Comparison of ENCODE assay signal across 33 cellular contexts in genomic region chr2:97901862-97902261, GRCh38.
"Had no signal": no experiment of that assay in that cellular context is flagged by ENCODE, and none has a peak within 500 bp of the region (broad histone marks: within the 10 kb centered on the region; RNA-seq: fewer than 3 reads in every experiment).

No MANE protein-coding gene starts in this region.

- FAIRE-seq: astrocyte, bronchial epithelial cell, colon had no signal

- H3K9me3 ChIP-seq: adrenal gland, ascending aorta, body of pancreas, breast epithelium had no signal

- H3K27me3 ChIP-seq: adrenal gland, ascending aorta, body of pancreas, brain microvascular endothelial cell, breast epithelium, cardiac muscle cell had no signal

- H3K27ac ChIP-seq: adrenal gland, ascending aorta, body of pancreas, brain microvascular endothelial cell, breast epithelium, cardiac muscle cell had no signal

- ATAC-seq: activated naive CD4-positive, alpha-beta T cell treated with anti-CD3 and anti-CD28 coated beads, Interleukin-2, amount 50 U/mL, for 72 hours; activated naive CD8-positive, alpha-beta T cell treated with anti-CD3 and anti-CD28 coated beads, Interleukin-2, amount 50 U/mL, for 24 hours; activated T-cell treated with anti-CD3 and anti-CD28 coated beads, Interleukin-2, amount 50 U/mL, for 4 hours; activated T-cell treated with anti-CD3 and anti-CD28 coated beads, Interleukin-2, amount 50 U/mL, for 72 hours; activated T-helper 17 cell treated with anti-CD3 and anti-CD28 coated beads, Interleukin-2, amount 50 U/mL, for 72 hours; body of pancreas had no signal

- DNase-seq: activated effector memory CD4-positive, alpha-beta T cell treated with anti-CD3 and anti-CD28 coated beads, Interleukin-2, amount 50 U/mL, for 16 hours; activated effector memory CD4-positive, alpha-beta T cell treated with Interleukin-2 at 50 U/mL for 16 hours; activated gamma-delta T cell; activated gamma-delta T cell treated with Interleukin-2 at 50 U/mL for 16 hours; activated naive CD4-positive, alpha-beta T cell; activated naive CD4-positive, alpha-beta T cell treated with anti-CD3 and anti-CD28 coated beads for 36 hours; activated naive CD4-positive, alpha-beta T cell treated with anti-CD3 and anti-CD28 coated beads, Interleukin-2, amount 10 ng/mL, durations not matched to agents 7 days and 5 days; activated naive CD4-positive, alpha-beta T cell treated with anti-CD3 and anti-CD28 coated beads, Interleukin-2, amount 50 U/mL, for 16 hours; activated naive CD4-positive, alpha-beta T cell treated with Interleukin-2 at 50 U/mL for 16 hours; activated naive CD8-positive, alpha-beta T cell treated with anti-CD3 and anti-CD28 coated beads for 36 hours; activated naive CD8-positive, alpha-beta T cell treated with anti-CD3 and anti-CD28 coated beads, Interleukin-2, amount 10 ng/mL, durations not matched to agents 7 days and 5 days; activated naive CD8-positive, alpha-beta T cell treated with anti-CD3 and anti-CD28 coated beads, Interleukin-2, amount 50 U/mL, for 24 hours; activated T-cell treated with anti-CD3 and anti-CD28 coated beads, Interleukin-2, amount 50 U/mL, for 24 hours; activated T-cell treated with anti-CD3 and anti-CD28 coated beads, Interleukin-2, amount 50 U/mL, for 4 hours; activated T-cell treated with anti-CD3 and anti-CD28 coated beads, Interleukin-2, amount 50 U/mL, for 48 hours; activated T-cell treated with anti-CD3 and anti-CD28 coated beads, Interleukin-2, amount 50 U/mL, for 72 hours; adrenal gland; amniotic stem cell; anterior cingulate cortex; aorta; body of pancreas; brain microvascular endothelial cell; caudate nucleus; central memory CD4-positive, alpha-beta T cell; cerebellar nuclear complex had no signal

- H3K4me3 ChIP-seq: adrenal gland, ascending aorta, body of pancreas, breast epithelium, cardiac muscle cell had no signal

- H3K36me3 ChIP-seq: adrenal gland, brain microvascular endothelial cell, breast epithelium, cardiac muscle cell had no signal

- H3K4me1 ChIP-seq: adrenal gland, ascending aorta, body of pancreas, breast epithelium had no signal
